9 cellular contexts compared by ENCODE assay signal in genomic region chr3:99895706-99896441, GRCh38.
DNase-seq lines count a peak whose midpoint lies in the region; ATAC-seq, FAIRE-seq and TF ChIP-seq lines count a peak whose summit lies in the region.
"Had no signal": no experiment of that assay in that cellular context is flagged by ENCODE, and none has a peak within 500 bp of the region (broad histone marks: within the 10 kb centered on the region; RNA-seq: fewer than 3 reads in every experiment).

No MANE protein-coding gene starts in this region.

- no peaks in the 10 kb centered on the region for H3K36me3 ChIP-seq in naive thymus-derived CD4-positive, alpha-beta T cell (ENCODE audit: control insufficient read depth in 2 of 3, insufficient read depth in 3 of 3, low read length in 3 of 3)
- H3K36me3 ChIP-seq in CD8-positive, alpha-beta memory T cell (ENCODE audit: insufficient read depth, low read length), result no peaks in the 10 kb centered on the region

- H3K4me3 Mint-ChIP-seq in central memory CD8-positive, alpha-beta T cell, result no peak overlapping the region
- H3K4me3 Mint-ChIP-seq in naive thymus-derived CD4-positive, alpha-beta T cell, result no peak overlapping the region
- H3K4me3 Mint-ChIP-seq in CD8-positive, alpha-beta memory T cell, result no peak overlapping the region
- H3K4me3 Mint-ChIP-seq: activated naive CD8-positive, alpha-beta T cell treated with anti-CD3 and anti-CD28 coated beads, Interleukin-2, amount 10 ng/mL, durations not matched to agents 7 days and 5 days had no signal

- peak; percentile 32 for ATAC-seq in central memory CD8-positive, alpha-beta T cell (replicated peaks; ENCODE audit: extremely low read depth, poor library complexity, severe bottlenecking)
- peak; percentile 81 for ATAC-seq in naive thymus-derived CD4-positive, alpha-beta T cell
- ATAC-seq in GM21528 (IDR thresholded peaks at IDR 0.05; ENCODE audit: low FRiP score, unreplicated experiment) (no peak), HG03520 (IDR thresholded peaks at IDR 0.05; ENCODE audit: unreplicated experiment) (no peak)

- no peaks in the 10 kb centered on the region for H3K27me3 ChIP-seq in naive thymus-derived CD4-positive, alpha-beta T cell (ENCODE audit: control insufficient read depth in 2 of 2, insufficient read depth in 2 of 2, low read length in 2 of 2)
- H3K27me3 ChIP-seq in CD8-positive, alpha-beta memory T cell (ENCODE audit: insufficient read depth, low read length, poor library complexity, severe bottlenecking), result no peaks in the 10 kb centered on the region

- H3K27ac ChIP-seq in naive thymus-derived CD4-positive, alpha-beta T cell (ENCODE audit: low read depth, low read length), result no peak overlapping the region
- no peak overlapping the region for H3K27ac ChIP-seq in CD8-positive, alpha-beta memory T cell (ENCODE audit: low read depth, low read length)

- FAIRE-seq in D721Med (lab: Jason Lieb, UNC), result no peak

- H3K27ac Mint-ChIP-seq in central memory CD8-positive, alpha-beta T cell (ENCODE audit: low read depth), result no peak overlapping the region
- H3K27ac Mint-ChIP-seq in naive thymus-derived CD4-positive, alpha-beta T cell, result no peak overlapping the region
- H3K27ac Mint-ChIP-seq in CD8-positive, alpha-beta memory T cell, result peak overlapping the region in 1 of 8 donors; percentile 77
- H3K27ac Mint-ChIP-seq: activated naive CD8-positive, alpha-beta T cell treated with anti-CD3 and anti-CD28 coated beads, Interleukin-2, amount 10 ng/mL, durations not matched to agents 7 days and 5 days had no signal

- H3K27me3 Mint-ChIP-seq in central memory CD8-positive, alpha-beta T cell, result no peaks in the 10 kb centered on the region
- H3K27me3 Mint-ChIP-seq in naive thymus-derived CD4-positive, alpha-beta T cell, result no peaks in the 10 kb centered on the region
- H3K27me3 Mint-ChIP-seq in CD8-positive, alpha-beta memory T cell, result no peaks in the 10 kb centered on the region
- H3K27me3 Mint-ChIP-seq: activated naive CD8-positive, alpha-beta T cell treated with anti-CD3 and anti-CD28 coated beads, Interleukin-2, amount 10 ng/mL, durations not matched to agents 7 days and 5 days had no signal

- H3K4me3 ChIP-seq in naive thymus-derived CD4-positive, alpha-beta T cell (ENCODE audit: low read length), result no peak overlapping the region
- H3K4me3 ChIP-seq in CD8-positive, alpha-beta memory T cell (ENCODE audit: low read length), result no peak overlapping the region

- CTCF ChIA-PET in naive thymus-derived CD4-positive, alpha-beta T cell (lab: Charles Lee), result interaction anchor here (0.7 kb wide), 1 partner anchor 1051 kb away, joined by 3 read pairs; no protein-coding TSS in a partner anchor
- CTCF ChIA-PET in CD8-positive, alpha-beta memory T cell (lab: Charles Lee), result no interaction called here

- intact Hi-C loops in naive thymus-derived CD4-positive, alpha-beta T cell (cut with micrococcal nuclease), result no loop called here

- H3K9me3 Mint-ChIP-seq in central memory CD8-positive, alpha-beta T cell, result no peaks in the 10 kb centered on the region
- no peaks in the 10 kb centered on the region for H3K9me3 Mint-ChIP-seq in naive thymus-derived CD4-positive, alpha-beta T cell
- no peaks in the 10 kb centered on the region for H3K9me3 Mint-ChIP-seq in CD8-positive, alpha-beta memory T cell
- H3K9me3 Mint-ChIP-seq: activated naive CD8-positive, alpha-beta T cell treated with anti-CD3 and anti-CD28 coated beads, Interleukin-2, amount 10 ng/mL, durations not matched to agents 7 days and 5 days had no signal

- no peaks in the 10 kb centered on the region for H3K9me3 ChIP-seq in naive thymus-derived CD4-positive, alpha-beta T cell (ENCODE audit: control insufficient read depth in 2 of 3, low read length in 3 of 3)
- no peaks in the 10 kb centered on the region for H3K9me3 ChIP-seq in CD8-positive, alpha-beta memory T cell (ENCODE audit: low read length)

- no peaks in the 10 kb centered on the region for H3K36me3 Mint-ChIP-seq in central memory CD8-positive, alpha-beta T cell (ENCODE audit: insufficient read depth)
- H3K36me3 Mint-ChIP-seq in naive thymus-derived CD4-positive, alpha-beta T cell, result peaks cover 0 to 21% (median 11%) of the 10 kb centered on the region in 5 donors
- peaks cover 0 to 4% (median 3%) of the 10 kb centered on the region in 3 donors for H3K36me3 Mint-ChIP-seq in CD8-positive, alpha-beta memory T cell

- H3K4me1 Mint-ChIP-seq in central memory CD8-positive, alpha-beta T cell, result peaks cover 5% of the 10 kb centered on the region
- peaks cover 5 to 13% (median 10%) of the 10 kb centered on the region in 7 donors for H3K4me1 Mint-ChIP-seq in naive thymus-derived CD4-positive, alpha-beta T cell
- H3K4me1 Mint-ChIP-seq in CD8-positive, alpha-beta memory T cell, result peaks cover 0 to 14% (median 0%) of the 10 kb centered on the region in 3 donors

- TF ChIP-seq CTCF in D721Med (IDR thresholded peaks at IDR 0.05; ENCODE audit: insufficient read depth, missing control alignments), result no peak

- no peaks in the 10 kb centered on the region for H3K4me1 ChIP-seq in naive thymus-derived CD4-positive, alpha-beta T cell (ENCODE audit: control insufficient read depth in 2 of 2, insufficient read depth in 2 of 2, low read length in 2 of 2)
- no peaks in the 10 kb centered on the region for H3K4me1 ChIP-seq in CD8-positive, alpha-beta memory T cell (ENCODE audit: insufficient read depth, low read length)

- POLR2A ChIA-PET in naive thymus-derived CD4-positive, alpha-beta T cell (lab: Charles Lee), result no interaction called here
- POLR2A ChIA-PET in CD8-positive, alpha-beta memory T cell (lab: Charles Lee), result interaction anchor here (0.7 kb wide), 1 partner anchor 177 kb away, joined by 3 read pairs; no protein-coding TSS in a partner anchor

- DNase-seq in EL, result peak; percentile 94
- peak; percentile 79 for DNase-seq in NCI-H146 (lab: John Stamatoyannopoulos, UW)
- DNase-seq in central memory CD8-positive, alpha-beta T cell (ENCODE audit: low spot score in 2 of 2), result no peak
- DNase-seq in naive thymus-derived CD4-positive, alpha-beta T cell, result no peak
- DNase-seq in D721Med (ENCODE audit: insufficient read length, low spot score), result no peak
- no peak for DNase-seq in CD8-positive, alpha-beta memory T cell
- DNase-seq: activated naive CD8-positive, alpha-beta T cell treated with anti-CD3 and anti-CD28 coated beads, Interleukin-2, amount 10 ng/mL, durations not matched to agents 7 days and 5 days had no signal

Comparison
In these comparisons a context has a peak if more than half of its experiments do, and no peak if none do; other contexts are left out.
1. DNase-seq: peak in EL (single experiment) and NCI-H146 (single experiment); none in central memory CD8-positive, alpha-beta T cell (0 of 2), naive thymus-derived CD4-positive, alpha-beta T cell (0 of 9), D721Med (single experiment) and CD8-positive, alpha-beta memory T cell (0 of 5).
2. ATAC-seq: peak in central memory CD8-positive, alpha-beta T cell (single experiment) and naive thymus-derived CD4-positive, alpha-beta T cell (single experiment); none in GM21528 (single experiment) and HG03520 (single experiment).